ENCODE assay signal across 2 cellular contexts in the genomic region with DNA sequence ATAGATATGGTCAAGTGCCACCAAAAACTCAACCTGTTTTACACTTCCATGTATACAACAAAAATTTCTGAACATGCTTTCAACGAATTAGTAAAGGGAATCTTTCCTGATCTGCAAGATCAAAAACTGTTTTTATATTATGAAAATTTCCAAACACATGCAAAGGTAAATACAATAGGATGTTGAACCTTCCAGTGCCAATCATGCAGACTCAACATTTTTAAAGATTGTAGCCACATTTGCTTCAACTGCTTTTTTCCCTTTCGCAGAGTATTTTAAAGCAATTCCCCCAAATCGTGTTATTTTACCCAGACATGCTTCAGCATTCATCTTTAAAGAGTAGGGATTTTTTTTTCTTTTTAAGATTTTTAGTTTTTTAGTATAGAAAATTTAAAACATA.
TF ChIP-seq lines count a peak whose summit lies in the region.

No MANE protein-coding gene starts in this region.

TF ChIP-seq in GM23338, 12 proteins besides CTCF, POLR2A, EP300 and RAD21:
- TF ChIP-seq STAT1 (IDR thresholded peaks at IDR 0.05; ENCODE audit: unreplicated experiment): no peak

TF ChIP-seq in K562, 482 proteins besides CTCF, POLR2A, EP300 and RAD21 (continued from another document):
- TF ChIP-seq TAL1 (IDR thresholded peaks at IDR 0.05): no peak
- 0 out of 2 replicates have a peak, but pooled peaks have one; percentile 10 for TF ChIP-seq MAFK (IDR thresholded peaks at IDR 0.05; ENCODE audit: low read length)
- TF ChIP-seq C11orf30 (IDR thresholded peaks at IDR 0.05; ENCODE audit: low read depth): peak; percentile 74
- TF ChIP-seq, protein P1, sequence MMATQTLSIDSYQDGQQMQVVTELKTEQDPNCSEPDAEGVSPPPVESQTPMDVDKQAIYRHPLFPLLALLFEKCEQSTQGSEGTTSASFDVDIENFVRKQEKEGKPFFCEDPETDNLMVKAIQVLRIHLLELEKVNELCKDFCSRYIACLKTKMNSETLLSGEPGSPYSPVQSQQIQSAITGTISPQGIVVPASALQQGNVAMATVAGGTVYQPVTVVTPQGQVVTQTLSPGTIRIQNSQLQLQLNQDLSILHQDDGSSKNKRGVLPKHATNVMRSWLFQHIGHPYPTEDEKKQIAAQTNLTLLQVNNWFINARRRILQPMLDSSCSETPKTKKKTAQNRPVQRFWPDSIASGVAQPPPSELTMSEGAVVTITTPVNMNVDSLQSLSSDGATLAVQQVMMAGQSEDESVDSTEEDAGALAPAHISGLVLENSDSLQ (IDR thresholded peaks at IDR 0.05): peak; percentile 66
- peak; percentile 78 for TF ChIP-seq ZNF316 (IDR thresholded peaks at IDR 0.05)
